Comparison of ENCODE assay signal across 15 cellular contexts in the genomic region with DNA sequence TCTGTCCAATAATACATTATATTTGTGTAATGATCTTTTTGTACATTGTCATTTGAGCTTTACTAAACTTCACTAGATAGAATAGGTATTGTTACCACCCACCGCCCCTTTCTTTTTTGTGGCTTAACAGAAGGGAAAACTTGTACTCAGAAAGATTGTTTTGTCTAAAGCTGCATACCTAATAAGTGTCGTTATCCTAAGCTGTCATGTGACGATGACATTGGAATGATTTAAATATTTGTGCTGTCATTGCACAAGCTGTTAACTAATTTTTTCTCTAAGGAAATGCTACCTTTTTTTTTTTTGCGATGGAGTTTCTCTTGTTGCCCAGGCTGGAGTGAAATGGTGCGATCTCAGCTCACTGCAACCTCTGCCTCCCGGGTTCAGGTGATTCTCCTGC. TPM values are rescaled to one million over a fixed set of nuclear protein-coding genes. Genes with fewer than 3 reads are reported as not detected.
DNase-seq lines count a peak whose midpoint lies in the region; ATAC-seq and FAIRE-seq lines count a peak whose summit lies in the region.
"Had no signal": no experiment of that assay in that cellular context is flagged by ENCODE, and none has a peak within 500 bp of the region (broad histone marks: within the 10 kb centered on the region; RNA-seq: fewer than 3 reads in every experiment).

No MANE protein-coding gene starts in this region.

- peaks cover 35% of the 10 kb centered on the region for H3K4me1 ChIP-seq in endocrine pancreas (ENCODE audit: control insufficient read depth, insufficient read depth, low read length)

- H3K27me3 Mint-ChIP-seq in activated CD4-positive, alpha-beta T cell treated with anti-CD3 and anti-CD28 coated beads for 36 hours: no peaks in the 10 kb centered on the region
- H3K27me3 Mint-ChIP-seq in T-cell: no peaks in the 10 kb centered on the region

- POLR2A ChIA-PET in activated CD4-positive, alpha-beta T cell treated with anti-CD3 and anti-CD28 coated beads for 36 hours (lab: Charles Lee): interaction anchor here (1.1 to 2.8 kb wide), 4 partner anchors 9 to 47 kb away, joined by 3 to 11 read pairs (median 6); no protein-coding TSS in a partner anchor
- POLR2A ChIA-PET in T-cell (lab: Charles Lee): interaction anchor here (0.5 to 0.6 kb wide), 5 partner anchors 16 to 1600 kb away, joined by 3 to 6 read pairs (median 3); no protein-coding TSS in a partner anchor

- H3K36me3 Mint-ChIP-seq in activated CD4-positive, alpha-beta T cell treated with anti-CD3 and anti-CD28 coated beads for 36 hours (ENCODE audit: low read depth): peaks cover 11% of the 10 kb centered on the region
- no peaks in the 10 kb centered on the region for H3K36me3 Mint-ChIP-seq in T-cell

- peak overlapping the region; percentile 95 for H3K4me3 ChIP-seq in endocrine pancreas (ENCODE audit: control insufficient read depth, insufficient read depth, low read length)
- H3K4me3 ChIP-seq in skin epidermis: no peak overlapping the region
- H3K4me3 ChIP-seq: ascending aorta, PC-9, transverse colon had no signal

- peaks cover 56% of the 10 kb centered on the region for H3K4me1 Mint-ChIP-seq in activated CD4-positive, alpha-beta T cell treated with anti-CD3 and anti-CD28 coated beads for 36 hours
- peaks cover 64 to 70% (median 69%) of the 10 kb centered on the region in 3 donors for H3K4me1 Mint-ChIP-seq in T-cell

- no peaks in the 10 kb centered on the region for H3K36me3 ChIP-seq in endocrine pancreas (ENCODE audit: control insufficient read depth, insufficient read depth, low read length)
- H3K36me3 ChIP-seq: ascending aorta, transverse colon had no signal

- H3K9ac ChIP-seq in endocrine pancreas (ENCODE audit: control insufficient read depth, insufficient read depth, low read length): no peak overlapping the region

- CTCF ChIA-PET in activated CD4-positive, alpha-beta T cell treated with anti-CD3 and anti-CD28 coated beads for 36 hours (lab: Charles Lee): interaction anchor here (0.6 to 5.0 kb wide), 15 partner anchors 12 to 1052 kb away, joined by 3 to 58 read pairs (median 5); no protein-coding TSS in a partner anchor
- CTCF ChIA-PET in T-cell (lab: Charles Lee): interaction anchor here (0.6 to 3.4 kb wide), 10 partner anchors 7 to 863 kb away, joined by 3 to 15 read pairs (median 4); no protein-coding TSS in a partner anchor

- no peak for FAIRE-seq in RCC 7860 (lab: Jason Lieb, UNC)
- FAIRE-seq: GM19239 had no signal

- no peak for ATAC-seq in activated CD4-positive, alpha-beta T cell treated with anti-CD3 and anti-CD28 coated beads for 36 hours
- no peak for ATAC-seq in T-cell (replicated peaks in 1 of 4)
- ATAC-seq in Right ventricle myocardium superior (ENCODE audit: poor library complexity): no peak
- ATAC-seq: sciatic nerve had no signal

- H3K9me3 Mint-ChIP-seq in activated CD4-positive, alpha-beta T cell treated with anti-CD3 and anti-CD28 coated beads for 36 hours (ENCODE audit: low read depth): no peaks in the 10 kb centered on the region
- H3K9me3 Mint-ChIP-seq in T-cell: no peaks in the 10 kb centered on the region

- DNase-seq in activated CD4-positive, alpha-beta T cell treated with anti-CD3 and anti-CD28 coated beads for 36 hours: no peak
- no peak for DNase-seq in activated CD4-positive, alpha-beta T cell treated with anti-CD3 and anti-CD28 coated beads for 4 hours
- DNase-seq in T-cell: no peak
- no peak for DNase-seq in C1 segment of cervical spinal cord (lab: John Stamatoyannopoulos, UW)
- DNase-seq in Right ventricle myocardium superior: no peak
- DNase-seq in RCC 7860 (ENCODE audit: low spot score): no peak
- DNase-seq: H7, NCI-H226, PC-9, transverse colon had no signal

- H3K27ac Mint-ChIP-seq in activated CD4-positive, alpha-beta T cell treated with anti-CD3 and anti-CD28 coated beads for 36 hours: peak overlapping the region; percentile 84
- peak overlapping the region; percentile 92 to 94 for H3K27ac Mint-ChIP-seq in T-cell

- no peaks in the 10 kb centered on the region for H3K9me3 ChIP-seq in endocrine pancreas (ENCODE audit: control insufficient read depth, low read length)
- H3K9me3 ChIP-seq: ascending aorta, transverse colon had no signal

- H3K27me3 ChIP-seq in endocrine pancreas (ENCODE audit: control insufficient read depth, insufficient read depth, low read length): no peaks in the 10 kb centered on the region
- H3K27me3 ChIP-seq: ascending aorta, transverse colon had no signal

- H3K4me3 Mint-ChIP-seq in activated CD4-positive, alpha-beta T cell treated with anti-CD3 and anti-CD28 coated beads for 36 hours: peak overlapping the region; percentile 98
- peak overlapping the region; percentile 95 to 97 (median 96) for H3K4me3 Mint-ChIP-seq in T-cell

- peak overlapping the region in 11 of 21 experiments; percentile 3 to 94 (median 43) for H3K27ac ChIP-seq in skin epidermis
- H3K27ac ChIP-seq: ascending aorta, PC-9 had no signal

- intact Hi-C loops in activated CD4-positive, alpha-beta T cell treated with anti-CD3 and anti-CD28 coated beads for 36 hours (cut with DNase I, micrococcal nuclease): loop anchor here (5.0 to 10.0 kb wide), 3 partner anchors 114 to 516 kb away; a partner anchor contains a TSS
- intact Hi-C loops in Right ventricle myocardium superior (cut with DNase I): loop anchor here (10.0 kb wide), 1 partner anchor 226 kb away; no protein-coding TSS in a partner anchor

RNA-seq across cellular contexts. Expression of a gene that starts 3.6 kb away (rescaled TPM):
- total RNA-seq in activated CD4-positive, alpha-beta T cell treated with anti-CD3 and anti-CD28 coated beads for 36 hours: 10 to 100 TPM; 29.2 to 29.4 TPM
- total RNA-seq in T-cell (10 to 100 TPM; 27.5 to 46.0 (median 29.6) TPM), Right ventricle myocardium superior (10.1 TPM)
